ENCODE assay signal across 8 cellular contexts in the genomic region with DNA sequence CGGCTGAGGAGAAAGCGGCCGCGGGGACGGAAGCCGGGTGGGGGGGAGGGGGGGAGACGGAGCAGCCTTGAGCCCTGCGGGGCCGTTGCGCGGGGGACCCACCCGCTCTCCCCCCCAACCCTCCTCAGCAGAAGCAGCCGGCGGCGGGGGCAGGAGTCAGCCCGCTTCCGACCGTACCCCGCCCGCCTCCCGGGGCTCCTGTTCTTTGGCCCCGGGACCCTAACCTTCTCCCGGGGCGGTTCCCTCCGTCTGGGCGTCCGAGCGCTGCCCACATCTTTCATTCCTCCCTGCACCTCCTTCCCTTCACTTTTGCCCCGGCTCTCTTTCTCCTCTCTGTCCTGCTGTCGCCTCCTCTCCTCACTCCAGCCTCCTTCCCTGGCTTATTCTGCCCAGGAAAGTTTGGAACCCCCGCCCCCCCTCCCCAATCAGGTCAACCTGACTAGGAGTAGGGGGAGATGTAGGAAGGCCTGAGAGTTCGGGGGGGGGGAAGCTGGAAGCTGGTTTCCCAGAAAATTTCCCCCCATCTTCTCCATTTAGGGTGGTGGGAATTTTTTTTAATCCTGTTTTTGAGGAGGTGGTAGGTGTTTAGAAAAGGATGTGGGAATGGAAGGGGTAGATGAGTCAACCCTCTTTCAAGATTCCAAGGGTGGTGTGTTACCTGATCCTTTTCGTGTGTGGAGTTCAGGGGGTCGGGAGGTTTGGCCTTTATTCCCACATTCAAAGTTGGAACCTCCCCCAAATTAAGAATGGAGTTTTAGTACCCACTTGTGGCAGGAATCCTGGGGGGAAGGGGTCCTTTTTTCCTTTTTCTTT. TPM values are rescaled to one million over a fixed set of nuclear protein-coding genes. Genes with fewer than 3 reads are reported as not detected.
DNase-seq lines count a peak whose midpoint lies in the region; ATAC-seq, FAIRE-seq and TF ChIP-seq lines count a peak whose summit lies in the region.

No MANE protein-coding gene starts in this region.

- no peak for TF ChIP-seq POLR2A in A549 (IDR thresholded peaks at IDR 0.05; ENCODE audit: low read length)

- peak; percentile 25 to 37 for ATAC-seq in A549
- peak; percentile 11 for ATAC-seq in GM19397 (IDR thresholded peaks at IDR 0.05; ENCODE audit: unreplicated experiment)
- ATAC-seq in HG03280 (IDR thresholded peaks at IDR 0.05; ENCODE audit: unreplicated experiment) = no peak
- ATAC-seq in HG02840 (IDR thresholded peaks at IDR 0.05; ENCODE audit: low FRiP score, unreplicated experiment) = no peak

- CTCF ChIA-PET in A549 (lab: Yijun Ruan, JAX) = interaction anchor here (1.2 kb wide), 1 partner anchor 209 kb away, joined by 3 read pairs; no protein-coding TSS in a partner anchor

- TF ChIP-seq CTCF in A549 (IDR thresholded peaks at IDR 0.05) = no peak
- TF ChIP-seq CTCF in Loucy (conservative IDR thresholded peaks at IDR 0.05; ENCODE audit: low read length) = no peak

- H3K79me2 ChIP-seq in Loucy (ENCODE audit: insufficient read depth, low read length) = peaks cover 53% of the 10 kb centered on the region

- POLR2A ChIA-PET in A549 (lab: Yijun Ruan, JAX) = interaction anchor here (0.5 to 1.6 kb wide), 11 partner anchors 10 to 316 kb away, joined by 3 to 14 read pairs (median 5); a partner anchor contains a TSS

- H3K9ac ChIP-seq in Loucy (ENCODE audit: low read depth, low read length, poor library complexity, severe bottlenecking) (peak overlapping the region; percentile 89), duodenal mucosa (ENCODE audit: low read depth in 1 of 2, low read length in 2 of 2) (peak overlapping the region; percentile 38 to 61), muscle layer of colon (ENCODE audit: low read length) (no peak overlapping the region)

- no peaks in the 10 kb centered on the region for H3K36me3 ChIP-seq in Loucy (ENCODE audit: insufficient read depth, low read length)
- no peaks in the 10 kb centered on the region for H3K36me3 ChIP-seq in duodenal mucosa (ENCODE audit: control insufficient read depth in 1 of 2, insufficient read depth in 2 of 2, low read length in 2 of 2)
- no peaks in the 10 kb centered on the region for H3K36me3 ChIP-seq in muscle layer of colon (ENCODE audit: insufficient read depth, low read length)

- H3K27me3 ChIP-seq in Loucy (ENCODE audit: insufficient read depth, low read length, poor library complexity, severe bottlenecking) = no peaks in the 10 kb centered on the region
- no peaks in the 10 kb centered on the region for H3K27me3 ChIP-seq in duodenal mucosa (ENCODE audit: control insufficient read depth in 1 of 2, insufficient read depth in 2 of 2, low read length in 2 of 2)
- no peaks in the 10 kb centered on the region for H3K27me3 ChIP-seq in muscle layer of colon (ENCODE audit: control insufficient read depth in 1 of 2, insufficient read depth in 2 of 2, low read length in 2 of 2)

- 3% methylated on average over 21 of the region's 34 CpGs for WGBS in A549 (ENCODE audit: missing lambda C conversion rate)

- peaks cover 42% of the 10 kb centered on the region for H4K20me1 ChIP-seq in Loucy (ENCODE audit: insufficient read depth, low read length, poor library complexity, severe bottlenecking)

- TF ChIP-seq RAD21 in A549 (conservative IDR thresholded peaks at IDR 0.05 in 1 of 2, IDR thresholded peaks at IDR 0.05 in 1 of 2) = peak in 1 of 2 experiments; percentile 30; a peak in 1 of 5 replicates

- peak overlapping the region; percentile 53 for H2AFZ ChIP-seq in Loucy (ENCODE audit: low read length)

- DNase-seq in A549 (ENCODE audit: low read depth in 1 of 2, low spot score in 1 of 2) (peak in 1 of 2 experiments; percentile 35), SIG-M5 (lab: John Stamatoyannopoulos, UW) (no peak)

- peaks cover 29% of the 10 kb centered on the region for H3K4me1 ChIP-seq in A549
- peaks cover 59% of the 10 kb centered on the region for H3K4me1 ChIP-seq in Loucy (ENCODE audit: insufficient read depth, low read length, poor library complexity, severe bottlenecking)
- peaks cover 36 to 46% of the 10 kb centered on the region in 2 donors for H3K4me1 ChIP-seq in duodenal mucosa (ENCODE audit: control insufficient read depth in 1 of 2, insufficient read depth in 2 of 2, low read length in 2 of 2)
- peaks cover 40% of the 10 kb centered on the region for H3K4me1 ChIP-seq in muscle layer of colon (ENCODE audit: insufficient read depth, low read length)

- H3K9me2 ChIP-seq in Loucy (replicated peaks; ENCODE audit: low read depth, low read length) = no peaks in the 10 kb centered on the region

- no peak for TF ChIP-seq EP300 in A549 (IDR thresholded peaks at IDR 0.05)

- H3K9me3 ChIP-seq in A549 (no peaks in the 10 kb centered on the region), Loucy (ENCODE audit: insufficient read depth, low read depth, low read length) (no peaks in the 10 kb centered on the region), duodenal mucosa (ENCODE audit: control insufficient read depth in 1 of 2, low read length in 2 of 2) (no peaks in the 10 kb centered on the region), muscle layer of colon (ENCODE audit: low read length) (no peaks in the 10 kb centered on the region)

- H3K4me3 ChIP-seq in A549 = peak overlapping the region; percentile 78
- H3K4me3 ChIP-seq in Loucy (ENCODE audit: low read length, poor library complexity, severe bottlenecking) = peak overlapping the region; percentile 85
- peak overlapping the region; percentile 75 to 77 for H3K4me3 ChIP-seq in duodenal mucosa (ENCODE audit: low read depth in 1 of 2, low read length in 2 of 2)
- H3K4me3 ChIP-seq in muscle layer of colon (ENCODE audit: low read depth in 1 of 2, low read length in 2 of 2) = peak overlapping the region; percentile 59 to 60

- 0 out of 2 replicates have a peak, but pooled peaks cover 3% of the 10 kb centered on the region for H3F3A ChIP-seq in Loucy (ENCODE audit: low read depth)

- no peak for FAIRE-seq in A549 (lab: Jason Lieb, UNC)

- H3K4me2 ChIP-seq in A549 = peak overlapping the region; percentile 84
- H3K4me2 ChIP-seq in Loucy (ENCODE audit: low read depth, low read length, poor library complexity, severe bottlenecking) = peak overlapping the region; percentile 81

- H3K27ac ChIP-seq in A549 (peak overlapping the region; percentile 86 to 94), duodenal mucosa (ENCODE audit: low read depth, low read length) (peak overlapping the region; percentile 27), muscle layer of colon (ENCODE audit: low read depth, low read length) (no peak overlapping the region)

TF ChIP-seq in A549, 52 proteins besides CTCF, POLR2A, EP300 and RAD21:
- TF ChIP-seq SMC3 (IDR thresholded peaks at IDR 0.05) (0 out of 3 replicates have a peak, but pooled peaks have one; percentile 11), ZSCAN20 (CRISPR knock-in tag; IDR thresholded peaks at IDR 0.05) (no peak), ZNF302 (CRISPR knock-in tag; IDR thresholded peaks at IDR 0.05) (no peak), JUN (IDR thresholded peaks at IDR 0.05) (peak in 1 of 2 experiments; percentile 62; a peak in 1 of 5 replicates), ZC3H11A (IDR thresholded peaks at IDR 0.05) (no peak), KDM5A (IDR thresholded peaks at IDR 0.05) (no peak), JUNB (IDR thresholded peaks at IDR 0.05) (no peak), CHD4 (IDR thresholded peaks at IDR 0.05; ENCODE audit: borderline replicate concordance) (no peak), FOSB (CRISPR knock-in tag; IDR thresholded peaks at IDR 0.05) (no peak)
- TF ChIP-seq, protein P1, sequence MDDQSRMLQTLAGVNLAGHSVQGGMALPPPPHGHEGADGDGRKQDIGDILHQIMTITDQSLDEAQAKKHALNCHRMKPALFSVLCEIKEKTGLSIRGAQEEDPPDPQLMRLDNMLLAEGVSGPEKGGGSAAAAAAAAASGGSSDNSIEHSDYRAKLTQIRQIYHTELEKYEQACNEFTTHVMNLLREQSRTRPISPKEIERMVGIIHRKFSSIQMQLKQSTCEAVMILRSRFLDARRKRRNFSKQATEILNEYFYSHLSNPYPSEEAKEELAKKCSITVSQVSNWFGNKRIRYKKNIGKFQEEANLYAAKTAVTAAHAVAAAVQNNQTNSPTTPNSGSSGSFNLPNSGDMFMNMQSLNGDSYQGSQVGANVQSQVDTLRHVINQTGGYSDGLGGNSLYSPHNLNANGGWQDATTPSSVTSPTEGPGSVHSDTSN (IDR thresholded peaks at IDR 0.05) = no peak
- TF ChIP-seq, protein P2, sequence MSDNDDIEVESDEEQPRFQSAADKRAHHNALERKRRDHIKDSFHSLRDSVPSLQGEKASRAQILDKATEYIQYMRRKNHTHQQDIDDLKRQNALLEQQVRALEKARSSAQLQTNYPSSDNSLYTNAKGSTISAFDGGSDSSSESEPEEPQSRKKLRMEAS (IDR thresholded peaks at IDR 0.05) = peak; percentile 15; the same call in 1 of the 2 replicates

RNA-seq across cellular contexts. Expression of a gene that starts 0.4 kb away (rescaled TPM):
- polyA plus RNA-seq in A549 (2011; rRNA removed) (26.5 and 45.3 TPM in 2 replicates), A549 (2017; fragmentation: RNase III; extraction: RNeasy Plus Mini Kit Qiagen cat#74134 plus additional on column Dnase treatment) (10.8 to 11.9 TPM (median 11.8 TPM) in 3 replicates)
- polyA plus RNA-seq in A549 (2012; cell fraction: cytosol; rRNA removed) = 7.2 and 10.6 TPM in 2 replicates
- polyA plus RNA-seq in A549 (2012; cell fraction: nucleus; rRNA removed) = 8.8 and 9.6 TPM in 2 replicates
- polyA minus RNA-seq in A549 (2011; rRNA and poly(A)+ RNA removed) = 44.9 and 46.3 TPM in 2 replicates

Comparison
In these comparisons a context has a peak if more than half of its experiments do, and no peak if none do; other contexts are left out.
1. ATAC-seq: peak in A549 (2 of 2) and GM19397 (single experiment); none in HG03280 (single experiment) and HG02840 (single experiment).
2. Peak in every context shown above with its lines, with median percentiles within 50 percentile points of each other: H3K4me3 ChIP-seq.